Comparison of ENCODE assay signal across 8 cellular contexts in genomic region chr10:112184379-112184778, GRCh38. TPM values are rescaled to one million over a fixed set of nuclear protein-coding genes. Genes with fewer than 3 reads are reported as not detected.
DNase-seq lines count a peak whose midpoint lies in the region; ATAC-seq and TF ChIP-seq lines count a peak whose summit lies in the region.

No MANE protein-coding gene starts in this region.

- H3K27me3 Mint-ChIP-seq in activated naive CD4-positive, alpha-beta T cell treated with anti-CD3 and anti-CD28 coated beads, Interleukin-2, amount 10 ng/mL, durations not matched to agents 7 days and 5 days = peaks cover 4% of the 10 kb centered on the region
- peaks cover 3% of the 10 kb centered on the region for H3K27me3 Mint-ChIP-seq in activated naive CD8-positive, alpha-beta T cell

- H3K27ac Mint-ChIP-seq in activated naive CD4-positive, alpha-beta T cell treated with anti-CD3 and anti-CD28 coated beads, Interleukin-2, amount 10 ng/mL, durations not matched to agents 7 days and 5 days = no peak overlapping the region
- H3K27ac Mint-ChIP-seq in activated naive CD8-positive, alpha-beta T cell = no peak overlapping the region

- H3K27ac ChIP-seq in liver (ENCODE audit: low read depth in 1 of 2, low read length in 2 of 2) = peak overlapping the region; percentile 23 to 82
- peak overlapping the region in 3 of 4 donors; percentile 54 to 80 (median 70) for H3K27ac ChIP-seq in upper lobe of left lung

- H3K4me1 ChIP-seq in liver (ENCODE audit: control insufficient read depth in 4 of 4, insufficient read depth in 4 of 4, low read length in 3 of 4) (peaks cover 5 to 70% (median 35%) of the 10 kb centered on the region in 4 donors), upper lobe of left lung (peaks cover 7 to 26% (median 12%) of the 10 kb centered on the region in 4 donors)

- no peak for ATAC-seq in upper lobe of left lung (ENCODE audit: low FRiP score in 2 of 2)

- H3K36me3 ChIP-seq in liver (ENCODE audit: control insufficient read depth in 4 of 4, insufficient read depth in 3 of 4, low read depth in 1 of 4, low read length in 3 of 4) (peaks cover 1 to 15% (median 8%) of the 10 kb centered on the region in 4 donors), upper lobe of left lung (peaks cover 0 to 10% (median 7%) of the 10 kb centered on the region in 4 donors)

- TF ChIP-seq CTCF in liver (IDR thresholded peaks at IDR 0.05; ENCODE audit: low read depth, low read length, missing input control) (no peak), upper lobe of left lung (IDR thresholded peaks at IDR 0.05) (no peak)

- H3K27me3 ChIP-seq in liver (ENCODE audit: control insufficient read depth in 4 of 4, insufficient read depth in 4 of 4, low read length in 3 of 4) = no peaks in the 10 kb centered on the region
- no peaks in the 10 kb centered on the region for H3K27me3 ChIP-seq in upper lobe of left lung

- H3K4me3 Mint-ChIP-seq in activated naive CD4-positive, alpha-beta T cell treated with anti-CD3 and anti-CD28 coated beads, Interleukin-2, amount 10 ng/mL, durations not matched to agents 7 days and 5 days = peak overlapping the region; percentile 93
- H3K4me3 Mint-ChIP-seq in activated naive CD8-positive, alpha-beta T cell = peak overlapping the region; percentile 91

- no peaks in the 10 kb centered on the region for H3K9me3 ChIP-seq in liver (ENCODE audit: control insufficient read depth in 4 of 4, low read length in 3 of 4)
- no peaks in the 10 kb centered on the region for H3K9me3 ChIP-seq in upper lobe of left lung

- CTCF ChIA-PET in activated naive CD4-positive, alpha-beta T cell treated with anti-CD3 and anti-CD28 coated beads, Interleukin-2, amount 10 ng/mL, durations not matched to agents 7 days and 5 days (lab: Charles Lee) = interaction anchor here (1.2 to 1.6 kb wide), 4 partner anchors 17 to 47 kb away, joined by 3 to 5 read pairs (median 4); no protein-coding TSS in a partner anchor

- peaks cover 8% of the 10 kb centered on the region for H3K9me3 Mint-ChIP-seq in activated naive CD4-positive, alpha-beta T cell treated with anti-CD3 and anti-CD28 coated beads, Interleukin-2, amount 10 ng/mL, durations not matched to agents 7 days and 5 days
- H3K9me3 Mint-ChIP-seq in activated naive CD8-positive, alpha-beta T cell (ENCODE audit: low read depth) = peaks cover 5% of the 10 kb centered on the region

- TF ChIP-seq EP300 in upper lobe of left lung (IDR thresholded peaks at IDR 0.05) = no peak

- 24% methylated on average over 2 of the region's 2 CpGs for WGBS in liver
- 30% methylated on average over 2 of the region's 2 CpGs for WGBS in upper lobe of left lung, 2 donors

- no peak overlapping the region for H3K9ac ChIP-seq in liver (ENCODE audit: low read depth in 1 of 2, low read length in 2 of 2)

- no peak for DNase-seq in activated naive CD4-positive, alpha-beta T cell treated with anti-CD3 and anti-CD28 coated beads, Interleukin-2, amount 10 ng/mL, durations not matched to agents 7 days and 5 days
- DNase-seq in activated naive CD4-positive, alpha-beta T cell treated with anti-CD3 and anti-CD28 coated beads, Interleukin-2, amount 50 U/mL, for 16 hours = no peak
- DNase-seq in upper lobe of left lung (no peak), NCI-H2196 (lab: John Stamatoyannopoulos, UW; ENCODE audit: unreplicated experiment) (no peak), DMS 273 treated with DMSO at 0.1 percent for 48 hours (lab: John Stamatoyannopoulos, UW) (no peak), NCI-H1436 (lab: John Stamatoyannopoulos, UW) (no peak)

- H3K4me1 Mint-ChIP-seq in activated naive CD4-positive, alpha-beta T cell treated with anti-CD3 and anti-CD28 coated beads, Interleukin-2, amount 10 ng/mL, durations not matched to agents 7 days and 5 days = peaks cover 32% of the 10 kb centered on the region
- H3K4me1 Mint-ChIP-seq in activated naive CD8-positive, alpha-beta T cell (ENCODE audit: low read depth) = peaks cover 21% of the 10 kb centered on the region

- TF ChIP-seq RAD21 in liver (IDR thresholded peaks at IDR 0.05) = no peak

- H3K4me3 ChIP-seq in liver (ENCODE audit: low read depth in 1 of 3, low read length in 3 of 3) = no peak overlapping the region
- H3K4me3 ChIP-seq in upper lobe of left lung = peak overlapping the region in 2 of 4 donors; percentile 88 to 92

- peaks cover 9% of the 10 kb centered on the region for H3K36me3 Mint-ChIP-seq in activated naive CD4-positive, alpha-beta T cell treated with anti-CD3 and anti-CD28 coated beads, Interleukin-2, amount 10 ng/mL, durations not matched to agents 7 days and 5 days
- peaks cover 8% of the 10 kb centered on the region for H3K36me3 Mint-ChIP-seq in activated naive CD8-positive, alpha-beta T cell

- no peak for TF ChIP-seq POLR2A in upper lobe of left lung (IDR thresholded peaks at IDR 0.05)

TF ChIP-seq in liver, 16 proteins besides CTCF, POLR2A, EP300 and RAD21:
- TF ChIP-seq FOXA1 (IDR thresholded peaks at IDR 0.05) (no peak), FOXA2 (IDR thresholded peaks at IDR 0.05) (no peak)
- TF ChIP-seq, protein P1, sequence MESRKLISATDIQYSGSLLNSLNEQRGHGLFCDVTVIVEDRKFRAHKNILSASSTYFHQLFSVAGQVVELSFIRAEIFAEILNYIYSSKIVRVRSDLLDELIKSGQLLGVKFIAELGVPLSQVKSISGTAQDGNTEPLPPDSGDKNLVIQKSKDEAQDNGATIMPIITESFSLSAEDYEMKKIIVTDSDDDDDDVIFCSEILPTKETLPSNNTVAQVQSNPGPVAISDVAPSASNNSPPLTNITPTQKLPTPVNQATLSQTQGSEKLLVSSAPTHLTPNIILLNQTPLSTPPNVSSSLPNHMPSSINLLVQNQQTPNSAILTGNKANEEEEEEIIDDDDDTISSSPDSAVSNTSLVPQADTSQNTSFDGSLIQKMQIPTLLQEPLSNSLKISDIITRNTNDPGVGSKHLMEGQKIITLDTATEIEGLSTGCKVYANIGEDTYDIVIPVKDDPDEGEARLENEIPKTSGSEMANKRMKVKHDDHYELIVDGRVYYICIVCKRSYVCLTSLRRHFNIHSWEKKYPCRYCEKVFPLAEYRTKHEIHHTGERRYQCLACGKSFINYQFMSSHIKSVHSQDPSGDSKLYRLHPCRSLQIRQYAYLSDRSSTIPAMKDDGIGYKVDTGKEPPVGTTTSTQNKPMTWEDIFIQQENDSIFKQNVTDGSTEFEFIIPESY (IDR thresholded peaks at IDR 0.05) = no peak

RNA-seq across cellular contexts. Expression of gene GPAM, which starts 0.8 kb away (rescaled TPM):
- total RNA-seq in liver (100 to 1,000 TPM; 157 to 214 TPM), upper lobe of left lung (10 to 100 TPM in 3 of 6 donors, 1 to 10 TPM in 3; 6.7 to 26.2 (median 10.6) TPM)
- 100 to 1,000 TPM in 1 of 2 donors, 10 to 100 TPM in 1; 35.5 to 136 TPM for polyA plus RNA-seq in liver

Comparison
In these comparisons a context has a peak if more than half of its experiments do, and no peak if none do; other contexts are left out.
1. RNA of gene GPAM, which starts 0.8 kb away (total RNA-seq): 157 to 214 TPM in liver; 6.7 to 26.2 TPM in upper lobe of left lung; every median in the first group is over 4 times any median in the second.